ENCODE assay signal across 24 cellular contexts in the genomic region with DNA sequence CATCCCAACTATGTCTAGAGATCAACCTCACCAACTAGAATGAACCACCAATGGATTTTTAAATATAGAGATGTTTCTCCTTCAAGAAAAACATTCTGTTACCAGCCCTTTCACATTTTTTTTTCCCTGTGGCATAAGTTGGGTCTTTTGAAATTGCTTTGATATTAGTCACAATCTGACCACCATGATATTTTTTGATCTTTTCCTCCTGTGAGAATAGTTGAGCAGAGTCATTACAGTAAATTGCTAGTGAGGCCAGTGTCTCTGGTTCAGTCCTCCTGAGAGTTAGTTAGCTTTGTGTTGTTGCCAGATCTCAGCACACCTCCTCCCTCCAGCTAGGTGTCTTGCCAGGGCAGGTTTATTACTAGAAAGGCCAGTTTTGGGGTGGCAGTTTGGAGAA.
DNase-seq lines count a peak whose midpoint lies in the region; ATAC-seq and TF ChIP-seq lines count a peak whose summit lies in the region.
"Had no signal": no experiment of that assay in that cellular context is flagged by ENCODE, and none has a peak within 500 bp of the region (broad histone marks: within the 10 kb centered on the region; RNA-seq: fewer than 3 reads in every experiment).

No MANE protein-coding gene starts in this region.

- H3K4me3 ChIP-seq in astrocyte of the spinal cord (ENCODE audit: low read depth, low read length) = no peak overlapping the region
- H3K4me3 ChIP-seq in kidney epithelial cell (ENCODE audit: low read depth, low read length) = no peak overlapping the region
- H3K4me3 ChIP-seq: A549, adrenal gland, BLaER1, right atrium auricular region had no signal

- no peaks in the 10 kb centered on the region for H3K36me3 ChIP-seq in kidney epithelial cell (ENCODE audit: control insufficient read depth, insufficient read depth, low read length)
- H3K36me3 ChIP-seq: adrenal gland, BLaER1, right atrium auricular region had no signal

- DNase-seq in A172 (ENCODE audit: low spot score) = peak; percentile 7
- DNase-seq in astrocyte of the spinal cord (ENCODE audit: low read depth, low spot score) = peak; percentile 53
- DNase-seq in kidney epithelial cell (ENCODE audit: low read depth) = peak; percentile 21
- no peak for DNase-seq in DMS153 (lab: John Stamatoyannopoulos, UW)
- no peak for DNase-seq in dermis blood vessel endothelial cell
- no peak for DNase-seq in RPMI8226
- DNase-seq: activated B cell treated with CpG ODN at 0.5 μM for 24 hours; activated CD4-positive, alpha-beta memory T cell treated with anti-CD3 and anti-CD28 coated beads, Interleukin-2, amount 10 ng/mL, durations not matched to agents 7 days and 5 days; activated T-cell treated with anti-CD3 and anti-CD28 coated beads for 4 hours; adrenal gland; caudate nucleus; COR-L47; foreskin fibroblast; H7; Karpas-422; naive thymus-derived CD4-positive, alpha-beta T cell; NCI-H187 treated with DMSO at 0.1 percent for 48 hours; stimulated activated CD4-positive, alpha-beta T cell treated with anti-CD3 and anti-CD28 coated beads, Interleukin-12 subunit alpha, Interleukin-12 subunit beta, amount 100 ng/mL, for 4 hours had no signal

- H3K27me3 ChIP-seq in kidney epithelial cell (ENCODE audit: control insufficient read depth, insufficient read depth, low read length) = no peaks in the 10 kb centered on the region
- H3K27me3 ChIP-seq: adrenal gland, BLaER1, right atrium auricular region had no signal

- peak; percentile 65 for ATAC-seq in HG02610 (IDR thresholded peaks at IDR 0.05; ENCODE audit: unreplicated experiment)
- ATAC-seq in GM18858 (IDR thresholded peaks at IDR 0.05; ENCODE audit: unreplicated experiment) = no peak
- ATAC-seq: A549; naive thymus-derived CD4-positive, alpha-beta T cell; Right ventricle myocardium inferior had no signal

- TF ChIP-seq CTCF in astrocyte of the spinal cord (IDR thresholded peaks at IDR 0.05; ENCODE audit: low read depth, low read length) (no peak), kidney epithelial cell (IDR thresholded peaks at IDR 0.05; ENCODE audit: insufficient read depth, low read length, poor library complexity, severe bottlenecking) (no peak)

- in situ Hi-C loops in astrocyte of the spinal cord (cut with HindIII; ENCODE audit: low sequenced_read_pairs) = no loop called here

Comparison
In these comparisons a context has a peak if more than half of its experiments do, and no peak if none do; other contexts are left out.
1. DNase-seq: peak in A172 (single experiment), astrocyte of the spinal cord (single experiment) and kidney epithelial cell (single experiment); none in DMS153 (single experiment), dermis blood vessel endothelial cell (single experiment) and RPMI8226 (single experiment).